9 cellular contexts compared by ENCODE assay signal in the genomic region with DNA sequence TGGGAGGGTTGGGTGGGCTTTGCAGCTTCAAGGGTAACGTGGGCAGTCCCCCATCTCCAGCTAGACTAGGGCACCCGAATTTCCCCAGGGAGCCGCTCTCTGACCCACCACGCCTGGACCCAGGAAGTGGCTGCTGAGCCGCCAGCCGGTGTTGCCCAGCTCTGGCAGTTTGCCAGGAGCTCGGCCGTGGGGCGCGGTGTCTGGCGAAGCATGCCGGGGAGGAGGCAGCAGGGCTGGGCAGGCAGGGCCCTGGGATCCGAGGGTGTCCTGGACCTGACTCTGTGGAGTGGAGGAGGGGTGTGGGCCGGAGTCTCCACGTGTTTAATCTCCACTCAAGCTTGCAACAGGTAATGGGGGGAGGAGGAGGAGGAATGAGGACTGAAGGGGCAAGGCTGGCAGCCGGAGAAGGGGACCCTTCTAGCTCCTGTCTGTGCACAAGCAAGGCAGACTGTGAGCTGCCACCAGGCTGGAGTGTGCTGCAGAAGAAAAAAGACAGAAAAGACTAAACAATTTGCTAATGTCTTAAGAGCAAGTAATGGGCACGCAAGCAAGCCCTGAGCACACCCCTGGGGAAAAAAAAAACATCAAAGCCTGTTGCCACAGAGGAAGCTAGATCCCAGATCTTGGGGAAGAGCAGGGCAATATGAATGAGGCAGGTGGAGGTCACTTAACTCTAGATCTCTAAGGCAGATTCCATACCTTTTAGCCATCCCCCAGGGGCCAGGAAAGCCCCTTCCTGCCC. TPM values are rescaled to one million over a fixed set of nuclear protein-coding genes. Genes with fewer than 3 reads are reported as not detected.
DNase-seq lines count a peak whose midpoint lies in the region; ATAC-seq, FAIRE-seq and TF ChIP-seq lines count a peak whose summit lies in the region.
"Had no signal": no experiment of that assay in that cellular context is flagged by ENCODE, and none has a peak within 500 bp of the region (broad histone marks: within the 10 kb centered on the region; RNA-seq: fewer than 3 reads in every experiment).

No MANE protein-coding gene starts in this region.

- TF ChIP-seq CTCF in GM13976 (IDR thresholded peaks at IDR 0.05; ENCODE audit: borderline replicate concordance, control extremely low read depth, extremely low read depth, insufficient read depth, missing control alignments): no peak
- TF ChIP-seq CTCF in kidney (IDR thresholded peaks at IDR 0.05; ENCODE audit: borderline replicate concordance, extremely low read depth, insufficient read depth): no peak
- no peak for TF ChIP-seq CTCF in spleen (IDR thresholded peaks at IDR 0.05 in 8 of 11, conservative IDR thresholded peaks at IDR 0.05 in 3 of 11)

- no peak overlapping the region for H3K9ac ChIP-seq in kidney (ENCODE audit: low read length in 2 of 2)

- ATAC-seq in HG03520 (IDR thresholded peaks at IDR 0.05; ENCODE audit: unreplicated experiment): no peak
- ATAC-seq in GM18498 (IDR thresholded peaks at IDR 0.05; ENCODE audit: unreplicated experiment): no peak

- no peak for TF ChIP-seq POLR2A in spleen (IDR thresholded peaks at IDR 0.05)

- H3K27ac ChIP-seq in kidney (ENCODE audit: low read depth in 2 of 2, low read length in 2 of 2): no peak overlapping the region
- peak overlapping the region in 3 of 8 donors; percentile 65 to 74 (median 74) for H3K27ac ChIP-seq in spleen

- peaks cover 2% of the 10 kb centered on the region for H3K36me3 Mint-ChIP-seq in activated naive CD8-positive, alpha-beta T cell treated with anti-CD3 and anti-CD28 coated beads for 36 hours

- H3K9me3 Mint-ChIP-seq in activated naive CD8-positive, alpha-beta T cell treated with anti-CD3 and anti-CD28 coated beads for 36 hours: no peaks in the 10 kb centered on the region

- H3K4me3 Mint-ChIP-seq in activated naive CD8-positive, alpha-beta T cell treated with anti-CD3 and anti-CD28 coated beads for 36 hours: peak overlapping the region; percentile 66

- H3K27me3 ChIP-seq in spleen (replicated peaks in 1 of 7): peaks cover 0 to 42% (median 22%) of the 10 kb centered on the region in 7 donors

- no peaks in the 10 kb centered on the region for H3K36me3 ChIP-seq in kidney (ENCODE audit: control insufficient read depth in 1 of 2, insufficient read depth in 2 of 2, low read length in 2 of 2)
- H3K36me3 ChIP-seq in spleen: no peaks in the 10 kb centered on the region

- H3K27me3 Mint-ChIP-seq in activated naive CD8-positive, alpha-beta T cell treated with anti-CD3 and anti-CD28 coated beads for 36 hours: peaks cover 15% of the 10 kb centered on the region

- H3K4me1 ChIP-seq in kidney (ENCODE audit: control insufficient read depth in 1 of 2, insufficient read depth in 1 of 2, low read depth in 1 of 2, low read length in 2 of 2): peaks cover 0 to 2% of the 10 kb centered on the region in 2 donors
- peaks cover 0 to 45% (median 16%) of the 10 kb centered on the region in 6 donors for H3K4me1 ChIP-seq in spleen

- peak; percentile 15 for DNase-seq in GM13976 (ENCODE audit: low spot score)
- peak; percentile 84 for DNase-seq in NCI-H69 (lab: John Stamatoyannopoulos, UW)
- DNase-seq in activated naive CD8-positive, alpha-beta T cell treated with anti-CD3 and anti-CD28 coated beads for 36 hours: peak; percentile 16
- DNase-seq in kidney: peak; percentile 92
- peak; percentile 84 for DNase-seq in spleen
- no peak for DNase-seq in NCI-H2171 (lab: John Stamatoyannopoulos, UW)

- H3K4me3 ChIP-seq in kidney (ENCODE audit: low read length in 2 of 2) (peak overlapping the region in 1 of 2 donors; percentile 66), spleen (peak overlapping the region in 6 of 8 donors; percentile 36 to 72 (median 46))

- no peak for FAIRE-seq in kidney (lab: Jason Lieb, UNC)

- in situ Hi-C loops in GM13976 (cut with MboI; ENCODE audit: low sequenced_read_pairs, unreplicated experiment): no loop called here

- intact Hi-C loops in kidney (cut with DNase I) (no loop called here), spleen (cut with DNase I; ENCODE audit: low total_unique reads) (no loop called here)

- H3K27ac Mint-ChIP-seq in activated naive CD8-positive, alpha-beta T cell treated with anti-CD3 and anti-CD28 coated beads for 36 hours: no peak overlapping the region

- H3K9me3 ChIP-seq in kidney (ENCODE audit: control insufficient read depth in 1 of 2, low read length in 2 of 2) (no peaks in the 10 kb centered on the region), spleen (no peaks in the 10 kb centered on the region)

- 6 to 45% (median 24%) methylated on average over 6 to 17 of the region's 17 CpGs for WGBS in spleen, 5 donors

- peaks cover 10% of the 10 kb centered on the region for H3K4me1 Mint-ChIP-seq in activated naive CD8-positive, alpha-beta T cell treated with anti-CD3 and anti-CD28 coated beads for 36 hours

RNA-seq across cellular contexts. Expression of a gene that starts 2.4 kb away (rescaled TPM):
- 1 to 10 TPM; 4.6 to 5.1 TPM for total RNA-seq in activated naive CD8-positive, alpha-beta T cell treated with anti-CD3 and anti-CD28 coated beads for 36 hours
- total RNA-seq in kidney (5.5 TPM), spleen (1 to 10 TPM; 1.4 to 4.3 (median 2.5) TPM)
- polyA plus RNA-seq in kidney (ENCODE audit: insufficient read depth, low read depth, low replicate concordance) (0.67 TPM), spleen (under 1 TPM; 0.11 to 0.45 (median 0.20) TPM)
- total RNA-seq: T-helper 2 cell treated with Interferon-gamma antibody and Interleukin-4, amounts not matched to agents 100 ng/mL and 5 ng/mL, for 36 hours had no signal
